Comparison of ENCODE assay signal across 1 cellular context in the genomic region with DNA sequence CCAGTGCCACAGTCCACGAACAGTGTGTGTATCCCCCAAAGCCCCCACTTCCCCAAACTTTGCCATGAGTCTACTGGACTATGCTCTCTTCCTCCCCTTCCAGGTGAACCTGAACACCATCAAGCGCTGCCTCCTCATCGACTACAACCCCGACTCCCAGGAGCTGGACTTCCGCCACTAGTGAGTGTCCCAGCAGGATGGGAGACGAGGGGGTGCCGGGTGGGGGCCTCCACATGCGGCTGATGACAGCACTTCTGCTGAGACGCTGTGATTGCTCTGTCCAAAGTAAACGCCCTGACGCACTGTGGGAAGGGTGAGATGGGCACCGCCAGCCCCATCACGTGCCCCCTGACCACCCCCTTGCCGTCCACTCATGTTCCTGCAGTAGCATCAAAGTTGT.
TF ChIP-seq lines count a peak whose summit lies in the region.

No MANE protein-coding gene starts in this region.

TF ChIP-seq in H1, 55 proteins besides CTCF, POLR2A, EP300 and RAD21:
- TF ChIP-seq POLR2AphosphoS5 (IDR thresholded peaks at IDR 0.05; ENCODE audit: low read depth, low read length) (0 out of 2 replicates have a peak, but pooled peaks have one; percentile 30), RXRA (IDR thresholded peaks at IDR 0.05; ENCODE audit: insufficient read depth, low read depth, low read length) (no peak), CREB1 (IDR thresholded peaks at IDR 0.05) (no peak), BRCA1 (IDR thresholded peaks at IDR 0.05; ENCODE audit: low read depth, low read length) (no peak), CEBPB (IDR thresholded peaks at IDR 0.05; ENCODE audit: low read depth, low read length) (no peak), FOSL1 (IDR thresholded peaks at IDR 0.05; ENCODE audit: insufficient read depth, low read depth, low read length) (no peak), CTBP2 (IDR thresholded peaks at IDR 0.05; ENCODE audit: borderline replicate concordance, insufficient read depth, insufficient read length, low read length) (no peak)
